Comparison of ENCODE assay signal across 22 cellular contexts in genomic region chr5:104778-105296, GRCh38. TPM values are rescaled to one million over a fixed set of nuclear protein-coding genes. Genes with fewer than 3 reads are reported as not detected.
A peak's percentile ranks its signal among the peaks of the same experiment; 100 is the strongest.
DNase-seq lines count a peak whose midpoint lies in the region; ATAC-seq, FAIRE-seq and TF ChIP-seq lines count a peak whose summit lies in the region.
"Had no signal": no experiment of that assay in that cellular context is flagged by ENCODE, and none has a peak within 500 bp of the region (broad histone marks: within the 10 kb centered on the region; RNA-seq: fewer than 3 reads in every experiment).

No MANE protein-coding gene starts in this region.

- peaks cover 49% of the 10 kb centered on the region for H3K4me1 Mint-ChIP-seq in WTC11
- H3K4me1 Mint-ChIP-seq in nephron = peaks cover 14% of the 10 kb centered on the region
- H3K4me1 Mint-ChIP-seq in activated CD8-positive, alpha-beta memory T cell treated with anti-CD3 and anti-CD28 coated beads, Interleukin-2, amount 10 ng/mL, durations not matched to agents 7 days and 5 days = no peaks in the 10 kb centered on the region
- no peaks in the 10 kb centered on the region for H3K4me1 Mint-ChIP-seq in activated T-cell treated with anti-CD3 and anti-CD28 coated beads, Interleukin-2, amount 50 U/mL, for 72 hours (ENCODE audit: low read depth)

- peak; percentile 83 for FAIRE-seq in urothelium cell line (lab: Jason Lieb, UNC)
- FAIRE-seq: GM12878, GM18507 had no signal

- peak; percentile 12 for DNase-seq in NCI-H345 (lab: John Stamatoyannopoulos, UW)
- no peak for DNase-seq in NCI-H345 treated with DMSO at 0.1 percent for 48 hours (lab: John Stamatoyannopoulos, UW; ENCODE audit: unreplicated experiment)
- DNase-seq in WTC11 (ENCODE audit: low spot score) = no peak
- no peak for DNase-seq in urothelium cell line (ENCODE audit: low spot score)
- DNase-seq in activated CD8-positive, alpha-beta memory T cell treated with anti-CD3 and anti-CD28 coated beads, Interleukin-2, amount 10 ng/mL, durations not matched to agents 7 days and 5 days = no peak
- DNase-seq in activated T-cell treated with anti-CD3 and anti-CD28 coated beads, Interleukin-2, amount 50 U/mL, for 72 hours = no peak
- DNase-seq: 8988T, DMS 273 treated with DMSO at 0.1 percent for 48 hours, GDM1, IMR-90, NCI-H1105 treated with DMSO at 0.1 percent for 48 hours, NCI-H1694 treated with DMSO at 0.1 percent for 48 hours, NCI-H510A treated with DMSO at 0.1 percent for 48 hours, NCI-H82, PC-3, SJCRH30 had no signal

- no peaks in the 10 kb centered on the region for H3K9me3 Mint-ChIP-seq in WTC11
- H3K9me3 Mint-ChIP-seq in nephron = no peaks in the 10 kb centered on the region
- peaks cover 1% of the 10 kb centered on the region for H3K9me3 Mint-ChIP-seq in activated CD8-positive, alpha-beta memory T cell treated with anti-CD3 and anti-CD28 coated beads, Interleukin-2, amount 10 ng/mL, durations not matched to agents 7 days and 5 days (ENCODE audit: low read depth)
- peaks cover under 1 to 2% of the 10 kb centered on the region in 2 donors for H3K9me3 Mint-ChIP-seq in activated T-cell treated with anti-CD3 and anti-CD28 coated beads, Interleukin-2, amount 50 U/mL, for 72 hours

- H3K4me3 Mint-ChIP-seq in WTC11 = no peak overlapping the region
- H3K4me3 Mint-ChIP-seq in nephron = no peak overlapping the region
- H3K4me3 Mint-ChIP-seq in activated CD8-positive, alpha-beta memory T cell treated with anti-CD3 and anti-CD28 coated beads, Interleukin-2, amount 10 ng/mL, durations not matched to agents 7 days and 5 days = no peak overlapping the region
- H3K4me3 Mint-ChIP-seq in activated T-cell treated with anti-CD3 and anti-CD28 coated beads, Interleukin-2, amount 50 U/mL, for 72 hours = no peak overlapping the region

- peak overlapping the region; percentile 65 for H3K27ac Mint-ChIP-seq in WTC11
- peak overlapping the region in 2 of 3 experiments; percentile 44 to 89 for H3K27ac Mint-ChIP-seq in nephron
- H3K27ac Mint-ChIP-seq in activated CD8-positive, alpha-beta memory T cell treated with anti-CD3 and anti-CD28 coated beads, Interleukin-2, amount 10 ng/mL, durations not matched to agents 7 days and 5 days = no peak overlapping the region
- no peak overlapping the region for H3K27ac Mint-ChIP-seq in activated T-cell treated with anti-CD3 and anti-CD28 coated beads, Interleukin-2, amount 50 U/mL, for 72 hours

- POLR2A ChIA-PET in WTC11 (lab: Charles Lee) = no interaction called here

- ATAC-seq in WTC11 (no peak), HG02610 (IDR thresholded peaks at IDR 0.05; ENCODE audit: unreplicated experiment) (no peak)
- no peak for ATAC-seq in activated CD8-positive, alpha-beta memory T cell treated with anti-CD3 and anti-CD28 coated beads, Interleukin-2, amount 10 ng/mL, durations not matched to agents 7 days and 5 days
- ATAC-seq in activated T-cell treated with anti-CD3 and anti-CD28 coated beads, Interleukin-2, amount 50 U/mL, for 72 hours (replicated peaks in 1 of 2) = no peak
- ATAC-seq: GM12878, PC-3 had no signal

- H3K27me3 Mint-ChIP-seq in WTC11 (ENCODE audit: low read depth) (no peaks in the 10 kb centered on the region), nephron (ENCODE audit: low read depth) (peaks cover 19% of the 10 kb centered on the region)
- H3K27me3 Mint-ChIP-seq in activated CD8-positive, alpha-beta memory T cell treated with anti-CD3 and anti-CD28 coated beads, Interleukin-2, amount 10 ng/mL, durations not matched to agents 7 days and 5 days = peaks cover 12% of the 10 kb centered on the region
- H3K27me3 Mint-ChIP-seq in activated T-cell treated with anti-CD3 and anti-CD28 coated beads, Interleukin-2, amount 50 U/mL, for 72 hours (ENCODE audit: low read depth) = peaks cover 4% of the 10 kb centered on the region

- TF ChIP-seq CTCF in WTC11 (IDR thresholded peaks at IDR 0.05) (no peak), nephron (IDR thresholded peaks at IDR 0.05; ENCODE audit: unreplicated experiment in 3 of 3) (no peak)

- H3K36me3 Mint-ChIP-seq in WTC11 = peaks cover 5% of the 10 kb centered on the region
- H3K36me3 Mint-ChIP-seq in nephron (ENCODE audit: low read depth) = peaks cover 3% of the 10 kb centered on the region
- no peaks in the 10 kb centered on the region for H3K36me3 Mint-ChIP-seq in activated CD8-positive, alpha-beta memory T cell treated with anti-CD3 and anti-CD28 coated beads, Interleukin-2, amount 10 ng/mL, durations not matched to agents 7 days and 5 days
- H3K36me3 Mint-ChIP-seq in activated T-cell treated with anti-CD3 and anti-CD28 coated beads, Interleukin-2, amount 50 U/mL, for 72 hours (ENCODE audit: insufficient read depth in 2 of 2) = no peaks in the 10 kb centered on the region

- CTCF ChIA-PET in WTC11 (lab: Charles Lee) = interaction anchor here (0.8 kb wide), 2 partner anchors 12 to 24 kb away, joined by 3 to 4 read pairs; no protein-coding TSS in a partner anchor
- CTCF ChIA-PET in activated CD8-positive, alpha-beta memory T cell treated with anti-CD3 and anti-CD28 coated beads, Interleukin-2, amount 10 ng/mL, durations not matched to agents 7 days and 5 days (lab: Charles Lee) = no interaction called here

TF ChIP-seq in WTC11, 78 proteins besides CTCF, POLR2A, EP300 and RAD21:
- no peak for TF ChIP-seq CREM (CRISPR knock-in tag; IDR thresholded peaks at IDR 0.05)

RNA-seq across cellular contexts. Expression of gene PLEKHG4B, which starts 12.9 kb away (rescaled TPM):
- total RNA-seq in WTC11 (2021) = 51.4 to 53.0 TPM (median 52.1 TPM) in 3 replicates
- total RNA-seq in activated CD8-positive, alpha-beta memory T cell treated with anti-CD3 and anti-CD28 coated beads, Interleukin-2, amount 10 ng/mL, durations not matched to agents 7 days and 5 days = not detected
- not detected for total RNA-seq in activated T-cell treated with anti-CD3 and anti-CD28 coated beads, Interleukin-2, amount 50 U/mL, for 72 hours
- total RNA-seq: GM23248, HT-29 had no signal

Comparison
In these comparisons a context has a peak if more than half of its experiments do, and no peak if none do; other contexts are left out.
1. H3K27ac Mint-ChIP-seq: peak in WTC11 (single experiment) and nephron (2 of 3); none in activated CD8-positive, alpha-beta memory T cell treated with anti-CD3 and anti-CD28 coated beads, Interleukin-2, amount 10 ng/mL, durations not matched to agents 7 days and 5 days (single experiment) and activated T-cell treated with anti-CD3 and anti-CD28 coated beads, Interleukin-2, amount 50 U/mL, for 72 hours (single experiment).
2. RNA of gene PLEKHG4B, which starts 12.9 kb away (total RNA-seq): 51.4 to 53.0 TPM in WTC11; not detected in activated T-cell treated with anti-CD3 and anti-CD28 coated beads, Interleukin-2, amount 50 U/mL, for 72 hours and not detected in activated CD8-positive, alpha-beta memory T cell treated with anti-CD3 and anti-CD28 coated beads, Interleukin-2, amount 10 ng/mL, durations not matched to agents 7 days and 5 days; every median in the first group is over 10 times any median in the second.